ENCODE assay signal across 9 cellular contexts in the genomic region with DNA sequence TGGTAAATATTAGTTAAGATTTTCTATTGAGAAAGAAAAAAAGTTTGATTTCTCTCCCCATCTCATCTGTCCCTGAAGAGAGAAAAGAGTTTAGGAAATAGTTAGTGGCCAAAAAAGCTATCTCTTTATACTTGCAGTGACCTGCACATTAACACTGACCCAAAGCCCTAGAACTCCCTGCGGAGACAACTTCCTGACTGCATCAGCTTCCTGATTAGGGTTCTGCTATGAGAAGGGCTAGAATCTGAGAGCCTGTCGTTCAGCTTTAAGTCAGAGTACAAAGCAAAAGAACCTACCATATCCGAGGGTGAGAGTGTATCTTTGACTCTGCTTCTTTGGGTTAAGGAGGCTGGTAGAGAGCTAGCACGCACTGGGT. TPM values are rescaled to one million over a fixed set of nuclear protein-coding genes. Genes with fewer than 3 reads are reported as not detected.
DNase-seq lines count a peak whose midpoint lies in the region; ATAC-seq and TF ChIP-seq lines count a peak whose summit lies in the region.
"Had no signal": no experiment of that assay in that cellular context is flagged by ENCODE, and none has a peak within 500 bp of the region (broad histone marks: within the 10 kb centered on the region; RNA-seq: fewer than 3 reads in every experiment).

No MANE protein-coding gene starts in this region.

- peaks cover 3 to 51% (median 37%) of the 10 kb centered on the region in 12 donors for H3K4me1 ChIP-seq in heart left ventricle
- H3K4me1 ChIP-seq in psoas muscle: peaks cover 24% of the 10 kb centered on the region

- H3K27me3 ChIP-seq in heart left ventricle (no peaks in the 10 kb centered on the region), psoas muscle (ENCODE audit: insufficient read depth in 3 of 3, low read length in 2 of 3) (no peaks in the 10 kb centered on the region)

- WGBS in heart left ventricle, 4 donors: 11 to 24% (median 13%) methylated on average over 4 of the region's 4 CpGs
- 49 to 54% (median 51%) methylated on average over 4 of the region's 4 CpGs for WGBS in psoas muscle, 3 donors

- no peak for TF ChIP-seq POLR2A in heart left ventricle (IDR thresholded peaks at IDR 0.05)

- H3K9me3 ChIP-seq in heart left ventricle: no peaks in the 10 kb centered on the region
- no peaks in the 10 kb centered on the region for H3K9me3 ChIP-seq in psoas muscle

- ATAC-seq in heart left ventricle: peak; percentile 45 to 86 (median 76)
- peak; percentile 27 to 60 (median 41) for ATAC-seq in psoas muscle
- ATAC-seq in GM18867 (IDR thresholded peaks at IDR 0.05; ENCODE audit: unreplicated experiment): no peak
- ATAC-seq: natural killer cell had no signal

- DNase-seq in EL: peak; percentile 21
- DNase-seq in heart left ventricle: peak in 2 of 5 donors; percentile 43 to 55
- DNase-seq in psoas muscle: no peak
- DNase-seq in T-helper 2 cell: no peak
- no peak for DNase-seq in DMS53 treated with DMSO at 0.1 percent for 48 hours (lab: John Stamatoyannopoulos, UW; ENCODE audit: unreplicated experiment)
- DNase-seq in dedifferentiated amniotic fluid mesenchymal stem cell (ENCODE audit: extremely low spot score): no peak
- DNase-seq: natural killer cell had no signal

- H3K27ac ChIP-seq in VCaP (peak overlapping the region; percentile 97), heart left ventricle (peak overlapping the region; percentile 43 to 94 (median 86)), psoas muscle (peak overlapping the region; percentile 71)

- H3K36me3 ChIP-seq in heart left ventricle (peaks cover 0 to 73% (median 54%) of the 10 kb centered on the region in 9 donors), psoas muscle (ENCODE audit: insufficient read depth in 1 of 2, low read depth in 1 of 2) (peaks cover 0 to 60% of the 10 kb centered on the region in 2 donors)

- H3K4me3 ChIP-seq in heart left ventricle (peak overlapping the region in 10 of 12 donors; percentile 7 to 47 (median 33)), psoas muscle (peak overlapping the region; percentile 22)

- intact Hi-C loops in heart left ventricle (cut with DNase I) (loop anchor here in 4 of 10 donors (1.0 to 5.0 kb wide), 4 partner anchors 26 to 123 kb away; a partner anchor contains a TSS), psoas muscle (cut with DNase I) (no loop called here)

- TF ChIP-seq CTCF in VCaP (conservative IDR thresholded peaks at IDR 0.05) (no peak), heart left ventricle (IDR thresholded peaks at IDR 0.05) (no peak), psoas muscle (IDR thresholded peaks at IDR 0.05) (no peak)

RNA-seq across cellular contexts. Expression of a gene that starts 24.7 kb away (rescaled TPM):
- 10 to 100 TPM in 2 of 9 donors, 1 to 10 TPM in 7; 1.9 to 48.0 (median 3.4) TPM for total RNA-seq in heart left ventricle
- polyA plus RNA-seq in heart left ventricle: 1 to 10 TPM; 4.0 to 5.4 TPM
- total RNA-seq in psoas muscle: 1 to 10 TPM; 2.1 to 4.4 (median 2.8) TPM
- 1 to 10 TPM in 2 of 3 donors, under 1 TPM in 1; 0.95 to 2.7 (median 2.2) TPM for polyA plus RNA-seq in psoas muscle

RNA-seq across cellular contexts. Expression of a gene that starts 53.0 kb away (rescaled TPM):
- total RNA-seq in heart left ventricle (100 to 1,000 TPM in 1 of 9 donors, 10 to 100 TPM in 8; 31.0 to 102 (median 58.0) TPM), psoas muscle (10 to 100 TPM; 19.7 to 27.4 (median 24.7) TPM)
- polyA plus RNA-seq in heart left ventricle (10 to 100 TPM; 20.5 to 70.9 TPM), psoas muscle (10 to 100 TPM in 2 of 3 donors, 1 to 10 TPM in 1; 8.3 to 22.1 (median 12.6) TPM)
